21 cellular contexts compared by ENCODE assay signal in genomic region chr4:71785957-71786356, GRCh38. TPM values are rescaled to one million over a fixed set of nuclear protein-coding genes. Genes with fewer than 3 reads are reported as not detected.
A peak's percentile ranks its signal among the peaks of the same experiment; 100 is the strongest.
DNase-seq lines count a peak whose midpoint lies in the region; ATAC-seq and TF ChIP-seq lines count a peak whose summit lies in the region.
"Had no signal": no experiment of that assay in that cellular context is flagged by ENCODE, and none has a peak within 500 bp of the region (broad histone marks: within the 10 kb centered on the region; RNA-seq: fewer than 3 reads in every experiment).

No MANE protein-coding gene starts in this region.

- H3K4me1 Mint-ChIP-seq in MCF 10A (ENCODE audit: insufficient read depth, unreplicated experiment): peaks cover 6% of the 10 kb centered on the region
- H3K4me1 Mint-ChIP-seq: CD4-positive, alpha-beta memory T cell; IgD-negative memory B cell had no signal

- peaks cover 6% of the 10 kb centered on the region for H3K9me3 Mint-ChIP-seq in MCF 10A (ENCODE audit: unreplicated experiment)
- H3K9me3 Mint-ChIP-seq: IgD-negative memory B cell had no signal

- H3K27ac Mint-ChIP-seq in MCF 10A (ENCODE audit: low read depth, unreplicated experiment): no peak overlapping the region
- H3K27ac Mint-ChIP-seq: CD14-positive monocyte; CD4-positive, alpha-beta memory T cell; IgD-negative memory B cell had no signal

- H3K36me3 Mint-ChIP-seq in MCF 10A (ENCODE audit: insufficient read depth, unreplicated experiment): no peaks in the 10 kb centered on the region
- H3K36me3 Mint-ChIP-seq: CD14-positive monocyte; CD4-positive, alpha-beta memory T cell; IgD-negative memory B cell had no signal

- no peak for TF ChIP-seq POLR2A in breast epithelium (IDR thresholded peaks at IDR 0.05)
- no peak for TF ChIP-seq POLR2A in lower leg skin (IDR thresholded peaks at IDR 0.05)

- H3K36me3 ChIP-seq in breast epithelium: no peaks in the 10 kb centered on the region
- H3K36me3 ChIP-seq: BLaER1 had no signal

- CTCF ChIA-PET in MCF 10A (lab: Yijun Ruan, JAX): interaction anchor here (0.7 kb wide), 1 partner anchor 208 kb away, joined by 4 read pairs; no protein-coding TSS in a partner anchor

- WGBS in lower leg skin, 2 donors: 36 to 48% methylated on average over 4 of the region's 4 CpGs

- intact Hi-C loops in MCF 10A (cut with micrococcal nuclease) (no loop called here), breast epithelium (cut with DNase I; ENCODE audit: low total_unique reads) (no loop called here), lower leg skin (cut with DNase I; ENCODE audit: low total_unique reads) (no loop called here)

- TF ChIP-seq CTCF in MCF 10A (IDR thresholded peaks at IDR 0.05; ENCODE audit: unreplicated experiment): no peak
- no peak for TF ChIP-seq CTCF in breast epithelium (IDR thresholded peaks at IDR 0.05)
- TF ChIP-seq CTCF in fibroblast of the aortic adventitia (IDR thresholded peaks at IDR 0.05; ENCODE audit: insufficient read depth, low read length): no peak
- TF ChIP-seq CTCF in lower leg skin (IDR thresholded peaks at IDR 0.05): no peak

- ATAC-seq in GM18870 (IDR thresholded peaks at IDR 0.05; ENCODE audit: unreplicated experiment): no peak
- ATAC-seq: GM12878 had no signal

- H3K4me3 Mint-ChIP-seq in MCF 10A (ENCODE audit: unreplicated experiment): no peak overlapping the region
- H3K4me3 Mint-ChIP-seq: CD14-positive monocyte; CD4-positive, alpha-beta memory T cell; IgD-negative memory B cell had no signal

- H3K9me3 ChIP-seq in breast epithelium: no peaks in the 10 kb centered on the region
- H3K9me3 ChIP-seq: BLaER1 had no signal

- H3K27me3 ChIP-seq in breast epithelium: no peaks in the 10 kb centered on the region
- H3K27me3 ChIP-seq: BLaER1 had no signal

- no peaks in the 10 kb centered on the region for H3K27me3 Mint-ChIP-seq in MCF 10A (ENCODE audit: insufficient read depth, unreplicated experiment)
- H3K27me3 Mint-ChIP-seq: IgD-negative memory B cell had no signal

- no peaks in the 10 kb centered on the region for H3K4me1 ChIP-seq in breast epithelium
- H3K4me1 ChIP-seq: BLaER1 had no signal

- POLR2A ChIA-PET in MCF 10A (lab: Yijun Ruan, JAX): interaction anchor here (1.1 kb wide), 1 partner anchor 11 kb away, joined by 3 read pairs; no protein-coding TSS in a partner anchor

- DNase-seq in MCF 10A (ENCODE audit: unreplicated experiment) (peak; percentile 27), breast epithelium (ENCODE audit: low spot score in 2 of 2) (no peak), amniotic epithelial cell (ENCODE audit: low read depth) (peak; percentile 32), fibroblast of the aortic adventitia (ENCODE audit: low read depth) (peak; percentile 4), renal cortical epithelial cell (ENCODE audit: low read depth) (peak; percentile 8), lower leg skin (ENCODE audit: low spot score in 2 of 2) (no peak)
- no peak for DNase-seq in effector CD4-positive, alpha-beta T cell
- DNase-seq: 8988T; Calu3; CD4-positive, alpha-beta memory T cell; DMS53; DND-41; EL; HCEC 1CT had no signal

- H3K27ac ChIP-seq in breast epithelium: no peak overlapping the region
- H3K27ac ChIP-seq: BLaER1 had no signal

- H3K4me3 ChIP-seq in breast epithelium (no peak overlapping the region), fibroblast of the aortic adventitia (ENCODE audit: low read depth, low read length) (no peak overlapping the region), lower leg skin (ENCODE audit: low read depth, poor library complexity, severe bottlenecking) (no peak overlapping the region)
- H3K4me3 ChIP-seq: BLaER1, GM12878 had no signal

- BruUV-seq in MCF 10A (replicated peaks; lab: Mats Ljungman, UMichigan): no TSS peak

RNA-seq across cellular contexts. Expression of gene GC, which starts 2.1 kb away (rescaled TPM):
- total RNA-seq in MCF 10A (2022) (not detected in 2 replicates), breast epithelium (not detected), fibroblast of the aortic adventitia (ENCODE audit: low replicate concordance) (not detected in 2 replicates), renal cortical epithelial cell (not detected in 2 replicates), lower leg skin (not detected)
- total RNA-seq: A673; CD4-positive, alpha-beta memory T cell; G401 had no signal

Comparison
In these comparisons a context has a peak if more than half of its experiments do, and no peak if none do; other contexts are left out.
1. DNase-seq: peak in MCF 10A (single experiment), amniotic epithelial cell (single experiment), fibroblast of the aortic adventitia (single experiment) and renal cortical epithelial cell (single experiment); none in breast epithelium (0 of 2), effector CD4-positive, alpha-beta T cell (single experiment) and lower leg skin (0 of 2).